16 cellular contexts compared by ENCODE assay signal in the genomic region with DNA sequence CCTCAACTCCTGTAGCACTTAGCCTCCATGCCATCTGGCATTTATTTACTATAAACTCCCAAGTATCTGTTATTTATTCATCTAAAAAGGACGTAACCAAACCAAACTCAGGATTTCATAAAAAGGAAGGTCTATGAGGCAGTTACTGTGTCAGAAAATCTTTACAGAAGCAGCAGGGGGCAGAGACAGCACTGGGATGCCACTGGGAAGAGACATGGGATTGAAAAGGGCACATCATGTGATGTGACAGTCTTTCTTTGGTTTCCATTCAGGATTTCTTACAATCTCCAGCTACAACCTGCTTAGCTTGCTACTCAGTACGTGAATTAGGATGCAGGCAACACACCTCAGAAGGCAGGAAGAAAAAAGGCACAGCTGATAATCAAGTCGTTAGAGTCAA. TPM values are rescaled to one million over a fixed set of nuclear protein-coding genes. Genes with fewer than 3 reads are reported as not detected.
A peak's percentile ranks its signal among the peaks of the same experiment; 100 is the strongest.
DNase-seq lines count a peak whose midpoint lies in the region; ATAC-seq and TF ChIP-seq lines count a peak whose summit lies in the region.
"Had no signal": no experiment of that assay in that cellular context is flagged by ENCODE, and none has a peak within 500 bp of the region (broad histone marks: within the 10 kb centered on the region; RNA-seq: fewer than 3 reads in every experiment).

No MANE protein-coding gene starts in this region.

- DNase-seq in T-helper 1 cell, result no peak
- peak; percentile 55 for DNase-seq in inferior parietal cortex (ENCODE audit: extremely low spot score)
- DNase-seq in stimulated activated naive B cell treated with anti-CD40 and anti-IgM and Interleukin-4, amounts not matched to agents 10 μg/mL and 1 μg/mL and 100 μg/mL, for 72 hours, result no peak
- no peak for DNase-seq in CD8-positive, alpha-beta T cell
- no peak for DNase-seq in activated CD4-positive, alpha-beta T cell treated with anti-CD3 and anti-CD28 coated beads for 36 hours
- DNase-seq: activated CD4-positive, CD25-positive, alpha-beta regulatory T cell treated with anti-CD3 and anti-CD28 coated beads, Interleukin-2, amount 50 U/mL, for 72 hours; activated naive CD4-positive, alpha-beta T cell treated with anti-CD3 and anti-CD28 coated beads, Interleukin-2, amount 10 ng/mL, durations not matched to agents 7 days and 5 days; GOT3; NCI-H2081; stimulated activated CD4-positive, alpha-beta T cell treated with anti-CD3 and anti-CD28 coated beads, Interleukin-4, amount 100 ng/mL, for 4 hours; transverse colon had no signal

- no peak overlapping the region for H3K4me3 ChIP-seq in CD8-positive, alpha-beta T cell (ENCODE audit: low read depth, low read length)
- H3K4me3 ChIP-seq: transverse colon had no signal

- no peaks in the 10 kb centered on the region for H3K27me3 Mint-ChIP-seq in T-helper 1 cell treated with Interleukin-12 subunit alpha and Interleukin-12 subunit beta and Interleukin-4 antibody, amounts not matched to agents 30 μg/mL and 1 μg/mL, for 36 hours (ENCODE audit: low read depth)
- no peaks in the 10 kb centered on the region for H3K27me3 Mint-ChIP-seq in stimulated activated naive B cell treated with anti-CD40 and anti-IgM and Interleukin-4, amounts not matched to agents 10 μg/mL and 1 μg/mL and 100 μg/mL, for 72 hours
- no peaks in the 10 kb centered on the region for H3K27me3 Mint-ChIP-seq in CD8-positive, alpha-beta T cell (ENCODE audit: low read depth)
- H3K27me3 Mint-ChIP-seq in activated CD4-positive, alpha-beta T cell treated with anti-CD3 and anti-CD28 coated beads for 36 hours, result no peaks in the 10 kb centered on the region
- H3K27me3 Mint-ChIP-seq: activated naive CD4-positive, alpha-beta T cell treated with anti-CD3 and anti-CD28 coated beads, Interleukin-2, amount 10 ng/mL, durations not matched to agents 7 days and 5 days had no signal

- no peaks in the 10 kb centered on the region for H3K9me3 ChIP-seq in CD8-positive, alpha-beta T cell (ENCODE audit: low read length)
- H3K9me3 ChIP-seq: transverse colon had no signal

- peaks cover 8% of the 10 kb centered on the region for H3K36me3 ChIP-seq in CD8-positive, alpha-beta T cell (ENCODE audit: insufficient read depth, low read length)

- H3K4me3 Mint-ChIP-seq in T-helper 1 cell treated with Interleukin-12 subunit alpha and Interleukin-12 subunit beta and Interleukin-4 antibody, amounts not matched to agents 30 μg/mL and 1 μg/mL, for 36 hours, result no peak overlapping the region
- H3K4me3 Mint-ChIP-seq in stimulated activated naive B cell treated with anti-CD40 and anti-IgM and Interleukin-4, amounts not matched to agents 10 μg/mL and 1 μg/mL and 100 μg/mL, for 72 hours, result no peak overlapping the region
- no peak overlapping the region for H3K4me3 Mint-ChIP-seq in CD8-positive, alpha-beta T cell
- no peak overlapping the region for H3K4me3 Mint-ChIP-seq in activated CD4-positive, alpha-beta T cell treated with anti-CD3 and anti-CD28 coated beads for 36 hours
- H3K4me3 Mint-ChIP-seq: activated naive CD4-positive, alpha-beta T cell treated with anti-CD3 and anti-CD28 coated beads, Interleukin-2, amount 10 ng/mL, durations not matched to agents 7 days and 5 days; mesothelial cell of epicardium had no signal

- H3K27me3 ChIP-seq in CD8-positive, alpha-beta T cell (ENCODE audit: insufficient read depth, low read length), result no peaks in the 10 kb centered on the region
- H3K27me3 ChIP-seq: transverse colon had no signal

- POLR2A ChIA-PET in CD8-positive, alpha-beta T cell (lab: Charles Lee), result no interaction called here
- POLR2A ChIA-PET in activated CD4-positive, alpha-beta T cell treated with anti-CD3 and anti-CD28 coated beads for 36 hours (lab: Charles Lee), result no interaction called here

- intact Hi-C loops in CD8-positive, alpha-beta T cell (cut with DNase I, micrococcal nuclease), result no loop called here
- intact Hi-C loops in activated CD4-positive, alpha-beta T cell treated with anti-CD3 and anti-CD28 coated beads for 36 hours (cut with DNase I, micrococcal nuclease), result no loop called here

- no peak for TF ChIP-seq CTCF in CD8-positive, alpha-beta T cell (IDR thresholded peaks at IDR 0.05)

- H3K27ac Mint-ChIP-seq in T-helper 1 cell treated with Interleukin-12 subunit alpha and Interleukin-12 subunit beta and Interleukin-4 antibody, amounts not matched to agents 30 μg/mL and 1 μg/mL, for 36 hours, result peak overlapping the region; percentile 47
- H3K27ac Mint-ChIP-seq in stimulated activated naive B cell treated with anti-CD40 and anti-IgM and Interleukin-4, amounts not matched to agents 10 μg/mL and 1 μg/mL and 100 μg/mL, for 72 hours, result peak overlapping the region; percentile 0
- H3K27ac Mint-ChIP-seq in CD8-positive, alpha-beta T cell, result no peak overlapping the region
- no peak overlapping the region for H3K27ac Mint-ChIP-seq in activated CD4-positive, alpha-beta T cell treated with anti-CD3 and anti-CD28 coated beads for 36 hours
- H3K27ac Mint-ChIP-seq: activated naive CD4-positive, alpha-beta T cell treated with anti-CD3 and anti-CD28 coated beads, Interleukin-2, amount 10 ng/mL, durations not matched to agents 7 days and 5 days; mesothelial cell of epicardium had no signal

- H3K4me1 Mint-ChIP-seq in T-helper 1 cell treated with Interleukin-12 subunit alpha and Interleukin-12 subunit beta and Interleukin-4 antibody, amounts not matched to agents 30 μg/mL and 1 μg/mL, for 36 hours (ENCODE audit: low read depth), result peaks cover 2% of the 10 kb centered on the region
- peaks cover 0 to 1% of the 10 kb centered on the region in 2 donors for H3K4me1 Mint-ChIP-seq in stimulated activated naive B cell treated with anti-CD40 and anti-IgM and Interleukin-4, amounts not matched to agents 10 μg/mL and 1 μg/mL and 100 μg/mL, for 72 hours
- H3K4me1 Mint-ChIP-seq in CD8-positive, alpha-beta T cell (ENCODE audit: low read depth), result no peaks in the 10 kb centered on the region
- H3K4me1 Mint-ChIP-seq in activated CD4-positive, alpha-beta T cell treated with anti-CD3 and anti-CD28 coated beads for 36 hours, result no peaks in the 10 kb centered on the region
- H3K4me1 Mint-ChIP-seq: activated naive CD4-positive, alpha-beta T cell treated with anti-CD3 and anti-CD28 coated beads, Interleukin-2, amount 10 ng/mL, durations not matched to agents 7 days and 5 days; mesothelial cell of epicardium had no signal

- CTCF ChIA-PET in CD8-positive, alpha-beta T cell (lab: Charles Lee), result no interaction called here
- CTCF ChIA-PET in activated CD4-positive, alpha-beta T cell treated with anti-CD3 and anti-CD28 coated beads for 36 hours (lab: Charles Lee), result interaction anchor here (0.6 to 1.3 kb wide), 2 partner anchors 17 to 388 kb away, joined by 3 read pairs; no protein-coding TSS in a partner anchor

- no peaks in the 10 kb centered on the region for H3K9me3 Mint-ChIP-seq in T-helper 1 cell treated with Interleukin-12 subunit alpha and Interleukin-12 subunit beta and Interleukin-4 antibody, amounts not matched to agents 30 μg/mL and 1 μg/mL, for 36 hours
- no peaks in the 10 kb centered on the region for H3K9me3 Mint-ChIP-seq in stimulated activated naive B cell treated with anti-CD40 and anti-IgM and Interleukin-4, amounts not matched to agents 10 μg/mL and 1 μg/mL and 100 μg/mL, for 72 hours
- H3K9me3 Mint-ChIP-seq in CD8-positive, alpha-beta T cell, result no peaks in the 10 kb centered on the region
- H3K9me3 Mint-ChIP-seq in activated CD4-positive, alpha-beta T cell treated with anti-CD3 and anti-CD28 coated beads for 36 hours (ENCODE audit: low read depth), result no peaks in the 10 kb centered on the region
- H3K9me3 Mint-ChIP-seq: activated naive CD4-positive, alpha-beta T cell treated with anti-CD3 and anti-CD28 coated beads, Interleukin-2, amount 10 ng/mL, durations not matched to agents 7 days and 5 days; mesothelial cell of epicardium had no signal

- H3K4me1 ChIP-seq in CD8-positive, alpha-beta T cell (ENCODE audit: insufficient read depth, low read length), result no peaks in the 10 kb centered on the region
- H3K4me1 ChIP-seq: transverse colon had no signal

- ATAC-seq in SK-N-SH treated with all-trans-retinoic acid at 6 μM for 48 hours (peak; percentile 78), GM19463 (IDR thresholded peaks at IDR 0.05; ENCODE audit: unreplicated experiment) (no peak)
- ATAC-seq in stimulated activated naive B cell treated with anti-CD40 and anti-IgM and Interleukin-4, amounts not matched to agents 10 μg/mL and 1 μg/mL and 100 μg/mL, for 72 hours (replicated peaks), result no peak
- no peak for ATAC-seq in CD8-positive, alpha-beta T cell
- ATAC-seq in activated CD4-positive, alpha-beta T cell treated with anti-CD3 and anti-CD28 coated beads for 36 hours, result no peak
- ATAC-seq: Right ventricle myocardium inferior had no signal

- no peak overlapping the region for H3K27ac ChIP-seq in CD8-positive, alpha-beta T cell (ENCODE audit: low read depth, low read length)
- H3K27ac ChIP-seq: transverse colon had no signal

- peaks cover 22% of the 10 kb centered on the region for H3K36me3 Mint-ChIP-seq in T-helper 1 cell treated with Interleukin-12 subunit alpha and Interleukin-12 subunit beta and Interleukin-4 antibody, amounts not matched to agents 30 μg/mL and 1 μg/mL, for 36 hours (ENCODE audit: low read depth)
- H3K36me3 Mint-ChIP-seq in stimulated activated naive B cell treated with anti-CD40 and anti-IgM and Interleukin-4, amounts not matched to agents 10 μg/mL and 1 μg/mL and 100 μg/mL, for 72 hours, result peaks cover 15 to 38% of the 10 kb centered on the region in 2 donors
- H3K36me3 Mint-ChIP-seq in CD8-positive, alpha-beta T cell, result peaks cover 57% of the 10 kb centered on the region
- peaks cover 17% of the 10 kb centered on the region for H3K36me3 Mint-ChIP-seq in activated CD4-positive, alpha-beta T cell treated with anti-CD3 and anti-CD28 coated beads for 36 hours (ENCODE audit: low read depth)

RNA-seq across cellular contexts. Expression of a gene that starts 31.2 kb away (rescaled TPM):
- 10 to 100 TPM; 30.1 to 31.8 TPM for total RNA-seq in CD8-positive, alpha-beta T cell
- total RNA-seq in activated CD4-positive, alpha-beta T cell treated with anti-CD3 and anti-CD28 coated beads for 36 hours, result 10 to 100 TPM in 1 of 2 experiments, 1 to 10 TPM in 1; 7.8 to 10.9 TPM

RNA-seq across cellular contexts. Expression of a gene that starts 31.6 kb away (rescaled TPM):
- 10 to 100 TPM; 28.8 to 28.9 TPM for total RNA-seq in CD8-positive, alpha-beta T cell
- total RNA-seq in activated CD4-positive, alpha-beta T cell treated with anti-CD3 and anti-CD28 coated beads for 36 hours, result 10 to 100 TPM; 10.0 to 13.7 TPM

RNA-seq across cellular contexts. Expression of a gene that starts 52.8 kb away (rescaled TPM):
- total RNA-seq in CD8-positive, alpha-beta T cell, result 10 to 100 TPM in 1 of 2 experiments, 1 to 10 TPM in 1; 8.5 to 12.2 TPM
- total RNA-seq in activated CD4-positive, alpha-beta T cell treated with anti-CD3 and anti-CD28 coated beads for 36 hours, result 10 to 100 TPM; 31.5 to 43.7 TPM

Comparison
In these comparisons a context has a peak if more than half of its experiments do, and no peak if none do; other contexts are left out.
1. H3K27ac Mint-ChIP-seq: peak in T-helper 1 cell treated with Interleukin-12 subunit alpha and Interleukin-12 subunit beta and Interleukin-4 antibody, amounts not matched to agents 30 μg/mL and 1 μg/mL, for 36 hours (single experiment) and stimulated activated naive B cell treated with anti-CD40 and anti-IgM and Interleukin-4, amounts not matched to agents 10 μg/mL and 1 μg/mL and 100 μg/mL, for 72 hours (single experiment); none in CD8-positive, alpha-beta T cell (single experiment) and activated CD4-positive, alpha-beta T cell treated with anti-CD3 and anti-CD28 coated beads for 36 hours (single experiment).